ENCODE assay signal across 20 cellular contexts in genomic region chr13:60356970-60357369, GRCh38.
"Had no signal": no experiment of that assay in that cellular context is flagged by ENCODE, and none has a peak within 500 bp of the region (broad histone marks: within the 10 kb centered on the region; RNA-seq: fewer than 3 reads in every experiment).

No MANE protein-coding gene starts in this region.

- H3K27me3 ChIP-seq: esophagus squamous epithelium, hepatocyte, spleen, testis, tibial nerve, upper lobe of right lung, vagina had no signal

- H3K4me1 ChIP-seq: esophagus squamous epithelium, left ventricle myocardium inferior, lower lobe of right lung, spleen, testis, tibial nerve, upper lobe of right lung, vagina had no signal

- DNase-seq: esophagus squamous epithelium; foreskin fibroblast; head of caudate nucleus; kidney; left cardiac atrium; left ventricle myocardium inferior; lower lobe of right lung; natural killer cell; posterior cingulate gyrus; spleen; stimulated activated CD4-positive, alpha-beta T cell treated with anti-CD3 and anti-CD28 coated beads, Interleukin-15, amount 100 ng/mL, for 24 hours; stimulated activated CD4-positive, alpha-beta T cell treated with anti-CD3 and anti-CD28 coated beads, Interleukin-1b, Interleukin-23, amount 100 ng/mL, for 48 hours; stimulated activated CD4-positive, alpha-beta T cell treated with anti-CD3 and anti-CD28 coated beads, Interleukin-4, amount 100 ng/mL, for 4 hours; stimulated activated naive B cell treated with anti-CD40 and anti-IgM and Interleukin-4, amounts not matched to agents 10 μg/mL and 1 μg/mL and 100 μg/mL, for 72 hours; stimulated activated naive CD8-positive, alpha-beta T cell treated with anti-CD3 and anti-CD28 coated beads, Interleukin-15, amount 100 ng/mL, for 72 hours; testis; upper lobe of right lung had no signal

- H3K27ac ChIP-seq: esophagus squamous epithelium, hepatocyte, left ventricle myocardium inferior, lower lobe of right lung, spleen, testis, tibial nerve, upper lobe of right lung, vagina had no signal

- H3K9me3 ChIP-seq: esophagus squamous epithelium, lower lobe of right lung, testis, tibial nerve, upper lobe of right lung, vagina had no signal

- H3K36me3 ChIP-seq: esophagus squamous epithelium, left ventricle myocardium inferior, lower lobe of right lung, spleen, tibial nerve, upper lobe of right lung, vagina had no signal

- H3K4me3 ChIP-seq: esophagus squamous epithelium, hepatocyte, left ventricle myocardium inferior, lower lobe of right lung, spleen, testis, tibial nerve, upper lobe of right lung, vagina had no signal
